ENCODE assay signal across 17 cellular contexts in the genomic region with DNA sequence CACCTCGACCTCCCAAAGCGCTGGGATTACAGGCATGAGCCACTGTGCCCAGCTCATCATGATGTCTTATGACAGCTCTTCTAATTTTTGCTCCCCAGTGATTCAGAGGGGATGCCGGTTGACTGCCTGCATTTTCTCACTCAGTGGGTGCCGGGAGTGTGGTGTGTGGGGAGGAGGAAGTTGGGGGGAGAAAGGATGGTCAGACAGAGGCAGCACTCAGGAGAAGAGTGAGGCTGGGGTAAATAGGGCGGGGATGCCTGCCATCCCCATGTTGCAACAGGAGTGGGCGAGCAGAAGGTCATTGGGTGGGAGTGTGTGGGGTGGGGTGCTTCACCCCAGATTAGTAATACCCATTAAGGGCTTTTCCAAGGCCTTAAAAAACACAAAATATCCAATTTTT. TPM values are rescaled to one million over a fixed set of nuclear protein-coding genes. Genes with fewer than 3 reads are reported as not detected.
"Had no signal": no experiment of that assay in that cellular context is flagged by ENCODE, and none has a peak within 500 bp of the region (broad histone marks: within the 10 kb centered on the region; RNA-seq: fewer than 3 reads in every experiment).

No MANE protein-coding gene starts in this region.

- H3K4me1 ChIP-seq: upper lobe of left lung had no signal

- ATAC-seq: stimulated activated naive CD8-positive, alpha-beta T cell treated with anti-CD3 and anti-CD28 coated beads, Interleukin-15, Interleukin-2, amounts not matched to agents 100 U/mL and 50 U/mL, for 24 hours had no signal

- H3K36me3 ChIP-seq: ovary, suprapubic skin, upper lobe of left lung, WERI-Rb-1 had no signal

- H3K27me3 ChIP-seq: ovary, upper lobe of left lung had no signal

- H3K27ac ChIP-seq: ovary, suprapubic skin, upper lobe of left lung, WERI-Rb-1 had no signal

- H3K4me3 ChIP-seq: ovary, suprapubic skin, upper lobe of left lung had no signal

- DNase-seq: activated CD4-positive, alpha-beta T cell treated with anti-CD3 and anti-CD28 coated beads for 4 hours; activated gamma-delta T cell; anterior cingulate cortex; cerebellar nuclear complex; dermis blood vessel endothelial cell; hippocampal formation; kidney glomerular epithelial cell; ovary; stimulated activated CD4-positive, alpha-beta T cell treated with anti-CD3 and anti-CD28 coated beads, Interleukin-2, amount 100 ng/mL, for 48 hours; stimulated activated naive CD8-positive, alpha-beta T cell treated with anti-CD3 and anti-CD28 coated beads, Interleukin-15, Interleukin-2, amounts not matched to agents 100 U/mL and 50 U/mL, for 24 hours; T1000; WERI-Rb-1 had no signal

RNA-seq across cellular contexts. Expression of a gene that starts 3.5 kb away (rescaled TPM):
- total RNA-seq: activated CD8-positive, alpha-beta memory T cell treated with anti-CD3 and anti-CD28 coated beads for 36 hours; dermis blood vessel endothelial cell; epithelial cell of proximal tubule had no signal
- polyA plus RNA-seq: neural cell had no signal

RNA-seq across cellular contexts. Expression of a gene that starts 45.1 kb away (rescaled TPM):
- total RNA-seq: activated CD8-positive, alpha-beta memory T cell treated with anti-CD3 and anti-CD28 coated beads for 36 hours; dermis blood vessel endothelial cell; epithelial cell of proximal tubule; suprapubic skin had no signal
- polyA plus RNA-seq: neural cell had no signal
